In the genomic region with DNA sequence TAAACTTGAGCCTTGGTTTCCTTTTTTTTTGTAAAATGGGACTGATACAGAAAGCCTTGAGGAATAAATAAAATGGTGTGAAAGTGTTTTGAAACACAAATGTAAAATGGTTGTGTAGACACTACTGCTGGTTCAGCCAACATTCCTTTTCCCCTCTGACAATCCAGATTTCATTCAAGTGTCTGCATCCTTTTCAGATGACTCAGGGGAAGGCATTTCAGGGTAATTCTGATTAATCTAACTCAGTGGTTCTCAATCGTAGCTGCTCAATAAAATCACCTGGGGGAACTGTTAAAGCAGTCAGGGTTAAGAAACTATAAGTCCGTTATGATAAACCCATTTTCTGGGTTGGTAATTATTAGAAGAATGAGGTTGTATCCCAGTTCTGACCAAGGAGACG, we compare ENCODE assay signal across 13 cellular contexts. TPM values are rescaled to one million over a fixed set of nuclear protein-coding genes. Genes with fewer than 3 reads are reported as not detected.
DNase-seq lines count a peak whose midpoint lies in the region; ATAC-seq and TF ChIP-seq lines count a peak whose summit lies in the region.
"Had no signal": no experiment of that assay in that cellular context is flagged by ENCODE, and none has a peak within 500 bp of the region (broad histone marks: within the 10 kb centered on the region; RNA-seq: fewer than 3 reads in every experiment).

No MANE protein-coding gene starts in this region.

- H3K4me1 ChIP-seq in mucosa of descending colon (ENCODE audit: low read depth) (peaks cover 10% of the 10 kb centered on the region), body of pancreas (peaks cover 19% of the 10 kb centered on the region)

- no peak overlapping the region for H3K27ac ChIP-seq in body of pancreas

- H3K27me3 ChIP-seq in body of pancreas = no peaks in the 10 kb centered on the region

- intact Hi-C loops in mucosa of descending colon (cut with DNase I, micrococcal nuclease) = no loop called here
- intact Hi-C loops in body of pancreas (cut with DNase I) = no loop called here

- no peak for TF ChIP-seq POLR2A in body of pancreas (IDR thresholded peaks at IDR 0.05)

- 84 to 90% methylated on average over 3 of the region's 3 CpGs for WGBS in body of pancreas, 2 donors

- H3K4me3 ChIP-seq in mucosa of descending colon (no peak overlapping the region), body of pancreas (no peak overlapping the region)
- H3K4me3 ChIP-seq: lung had no signal

- no peaks in the 10 kb centered on the region for H3K36me3 ChIP-seq in mucosa of descending colon (ENCODE audit: low read depth)
- H3K36me3 ChIP-seq in body of pancreas (replicated peaks in 1 of 2; ENCODE audit: insufficient read depth in 1 of 2, low read depth in 2 of 2) = no peaks in the 10 kb centered on the region

- no peaks in the 10 kb centered on the region for H3K9me3 ChIP-seq in mucosa of descending colon
- H3K9me3 ChIP-seq in body of pancreas = no peaks in the 10 kb centered on the region

- TF ChIP-seq CTCF in mucosa of descending colon (IDR thresholded peaks at IDR 0.05) (no peak), body of pancreas (IDR thresholded peaks at IDR 0.05) (no peak)

- peak; percentile 51 for DNase-seq in Daoy (ENCODE audit: low read depth)
- DNase-seq in NCI-H226 = peak; percentile 72
- DNase-seq in dermis blood vessel endothelial cell = peak; percentile 81
- DNase-seq in myocyte (ENCODE audit: low read depth) = peak; percentile 54
- DNase-seq in stimulated activated naive CD8-positive, alpha-beta T cell treated with anti-CD3 and anti-CD28 coated beads, Interleukin-15, Interleukin-2, amounts not matched to agents 100 U/mL and 50 U/mL, for 24 hours = no peak
- no peak for DNase-seq in mucosa of descending colon
- no peak for DNase-seq in body of pancreas
- DNase-seq: activated T-cell treated with anti-CD3 and anti-CD28 coated beads, Interleukin-2, amount 50 U/mL, for 48 hours; Calu3; NCI-H2227 treated with DMSO at 0.1 percent for 48 hours; stimulated activated CD4-positive, alpha-beta T cell treated with anti-CD3 and anti-CD28 coated beads, Interleukin-1b, Interleukin-23, amount 100 ng/mL, for 48 hours had no signal

- ATAC-seq in stimulated activated naive CD8-positive, alpha-beta T cell treated with anti-CD3 and anti-CD28 coated beads, Interleukin-15, Interleukin-2, amounts not matched to agents 100 U/mL and 50 U/mL, for 24 hours = no peak
- no peak for ATAC-seq in mucosa of descending colon
- ATAC-seq in body of pancreas = no peak
- ATAC-seq in HG03460 (IDR thresholded peaks at IDR 0.05; ENCODE audit: unreplicated experiment) = no peak

RNA-seq across cellular contexts. Expression of a gene that starts 4.6 kb away (rescaled TPM):
- total RNA-seq in Daoy (2014; rRNA removed; shearing (Covaris generic)) = 7.7 and 9.4 TPM in 2 replicates
- total RNA-seq in dermis blood vessel endothelial cell (12.3 and 14.6 TPM in 2 replicates), myocyte (27.0 and 37.0 TPM in 2 replicates), mucosa of descending colon (10 to 100 TPM in 1 of 3 donors, 1 to 10 TPM in 2; 3.0 to 66.6 (median 8.1) TPM), body of pancreas (10 to 100 TPM; 23.9 to 28.7 TPM)
- polyA plus RNA-seq in myocyte (2012) = 15.8 TPM

RNA-seq across cellular contexts. Expression of a gene that starts 52.5 kb away (rescaled TPM):
- 2.4 and 6.0 TPM in 2 replicates for total RNA-seq in Daoy (2014; rRNA removed; shearing (Covaris generic))
- total RNA-seq in dermis blood vessel endothelial cell (10.1 and 11.1 TPM in 2 replicates), myocyte (8.7 and 8.9 TPM in 2 replicates), mucosa of descending colon (1 to 10 TPM; 7.1 to 7.6 (median 7.6) TPM), body of pancreas (1 to 10 TPM; 3.0 to 5.7 TPM)
- 4.0 TPM for polyA plus RNA-seq in myocyte (2012)

Comparison
In these comparisons a context has a peak if more than half of its experiments do, and no peak if none do; other contexts are left out.
1. DNase-seq: peak in Daoy (single experiment), NCI-H226 (single experiment), dermis blood vessel endothelial cell (single experiment) and myocyte (single experiment); none in stimulated activated naive CD8-positive, alpha-beta T cell treated with anti-CD3 and anti-CD28 coated beads, Interleukin-15, Interleukin-2, amounts not matched to agents 100 U/mL and 50 U/mL, for 24 hours (single experiment), mucosa of descending colon (0 of 3) and body of pancreas (0 of 4).